In the genomic region with DNA sequence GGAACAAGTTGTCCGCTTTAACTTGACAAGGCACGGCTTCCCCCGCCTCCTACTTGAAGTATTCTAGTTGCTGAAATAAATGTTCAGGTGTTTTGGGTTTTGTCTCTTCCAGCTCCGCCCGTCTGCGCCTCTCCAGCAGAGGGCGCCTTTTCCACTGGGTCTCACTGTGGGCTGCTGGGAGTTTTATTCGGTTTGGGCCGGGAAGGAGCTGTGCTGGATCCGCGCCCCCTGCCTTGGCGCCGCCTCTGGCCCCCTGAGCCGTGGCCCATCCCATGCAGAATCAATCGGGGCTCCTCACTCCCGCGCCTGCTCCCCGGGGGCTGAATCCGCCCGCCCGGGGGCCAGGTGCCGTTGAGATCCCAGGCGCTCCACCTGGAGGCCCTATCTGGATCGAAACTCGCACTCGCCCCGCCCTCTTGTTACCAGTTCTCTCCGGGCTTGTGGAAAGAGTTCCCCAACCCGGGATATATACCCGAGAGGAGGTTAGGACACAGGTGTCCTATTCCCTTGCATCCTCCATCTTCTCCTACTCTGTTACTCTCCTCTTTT, we compare ENCODE assay signal across 1 cellular context.
TF ChIP-seq lines count a peak whose summit lies in the region.

No MANE protein-coding gene starts in this region.

TF ChIP-seq in HepG2, 621 proteins besides CTCF, POLR2A, EP300 and RAD21 (continued from another document):
- no peak for TF ChIP-seq PLRG1 (conservative IDR thresholded peaks at IDR 0.05)
- no peak for TF ChIP-seq ZNF839 (CRISPR knock-in tag; IDR thresholded peaks at IDR 0.05; ENCODE audit: borderline replicate concordance)
- TF ChIP-seq, protein P1, sequence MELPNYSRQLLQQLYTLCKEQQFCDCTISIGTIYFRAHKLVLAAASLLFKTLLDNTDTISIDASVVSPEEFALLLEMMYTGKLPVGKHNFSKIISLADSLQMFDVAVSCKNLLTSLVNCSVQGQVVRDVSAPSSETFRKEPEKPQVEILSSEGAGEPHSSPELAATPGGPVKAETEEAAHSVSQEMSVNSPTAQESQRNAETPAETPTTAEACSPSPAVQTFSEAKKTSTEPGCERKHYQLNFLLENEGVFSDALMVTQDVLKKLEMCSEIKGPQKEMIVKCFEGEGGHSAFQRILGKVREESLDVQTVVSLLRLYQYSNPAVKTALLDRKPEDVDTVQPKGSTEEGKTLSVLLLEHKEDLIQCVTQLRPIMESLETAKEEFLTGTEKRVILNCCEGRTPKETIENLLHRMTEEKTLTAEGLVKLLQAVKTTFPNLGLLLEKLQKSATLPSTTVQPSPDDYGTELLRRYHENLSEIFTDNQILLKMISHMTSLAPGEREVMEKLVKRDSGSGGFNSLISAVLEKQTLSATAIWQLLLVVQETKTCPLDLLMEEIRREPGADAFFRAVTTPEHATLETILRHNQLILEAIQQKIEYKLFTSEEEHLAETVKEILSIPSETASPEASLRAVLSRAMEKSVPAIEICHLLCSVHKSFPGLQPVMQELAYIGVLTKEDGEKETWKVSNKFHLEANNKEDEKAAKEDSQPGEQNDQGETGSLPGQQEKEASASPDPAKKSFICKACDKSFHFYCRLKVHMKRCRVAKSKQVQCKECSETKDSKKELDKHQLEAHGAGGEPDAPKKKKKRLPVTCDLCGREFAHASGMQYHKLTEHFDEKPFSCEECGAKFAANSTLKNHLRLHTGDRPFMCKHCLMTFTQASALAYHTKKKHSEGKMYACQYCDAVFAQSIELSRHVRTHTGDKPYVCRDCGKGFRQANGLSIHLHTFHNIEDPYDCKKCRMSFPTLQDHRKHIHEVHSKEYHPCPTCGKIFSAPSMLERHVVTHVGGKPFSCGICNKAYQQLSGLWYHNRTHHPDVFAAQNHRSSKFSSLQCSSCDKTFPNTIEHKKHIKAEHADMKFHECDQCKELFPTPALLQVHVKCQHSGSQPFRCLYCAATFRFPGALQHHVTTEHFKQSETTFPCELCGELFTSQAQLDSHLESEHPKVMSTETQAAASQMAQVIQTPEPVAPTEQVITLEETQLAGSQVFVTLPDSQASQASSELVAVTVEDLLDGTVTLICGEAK (IDR thresholded peaks at IDR 0.05), result no peak
- TF ChIP-seq, protein P1 (CRISPR knock-in tag; IDR thresholded peaks at IDR 0.05), result 0 out of 2 replicates have a peak, but pooled peaks have one; percentile 49
- TF ChIP-seq, protein P2, sequence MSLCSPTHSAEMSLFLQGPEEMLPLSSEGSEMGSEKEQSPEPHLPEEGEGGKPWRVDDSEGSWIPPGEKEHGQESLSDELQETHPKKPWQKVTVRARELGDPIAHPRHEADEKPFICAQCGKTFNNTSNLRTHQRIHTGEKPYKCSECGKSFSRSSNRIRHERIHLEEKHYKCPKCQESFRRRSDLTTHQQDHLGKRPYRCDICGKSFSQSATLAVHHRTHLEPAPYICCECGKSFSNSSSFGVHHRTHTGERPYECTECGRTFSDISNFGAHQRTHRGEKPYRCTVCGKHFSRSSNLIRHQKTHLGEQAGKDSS (CRISPR knock-in tag; IDR thresholded peaks at IDR 0.05; ENCODE audit: borderline replicate concordance, low read depth), result peak; percentile 45; the same call in 1 of the 2 replicates
- TF ChIP-seq ZNF160 (CRISPR knock-in tag; IDR thresholded peaks at IDR 0.05), result 0 out of 2 replicates have a peak, but pooled peaks have one; percentile 37
- no peak for TF ChIP-seq HNF4A (CRISPR knock-in tag; IDR thresholded peaks at IDR 0.05)
- TF ChIP-seq ZSCAN31 (CRISPR knock-in tag; IDR thresholded peaks at IDR 0.05; ENCODE audit: low read depth), result no peak
- peak; percentile 49; the same call in 1 of the 2 replicates for TF ChIP-seq MAZ (IDR thresholded peaks at IDR 0.05; ENCODE audit: borderline replicate concordance, low read depth, low read length)
- no peak for TF ChIP-seq MAZ (CRISPR knock-in tag; IDR thresholded peaks at IDR 0.05; ENCODE audit: low read depth)
- TF ChIP-seq ZNF589 (CRISPR knock-in tag; conservative IDR thresholded peaks at IDR 0.05), result no peak
- TF ChIP-seq ZNF558 (CRISPR knock-in tag; IDR thresholded peaks at IDR 0.05; ENCODE audit: borderline replicate concordance), result no peak
- TF ChIP-seq, protein P3, sequence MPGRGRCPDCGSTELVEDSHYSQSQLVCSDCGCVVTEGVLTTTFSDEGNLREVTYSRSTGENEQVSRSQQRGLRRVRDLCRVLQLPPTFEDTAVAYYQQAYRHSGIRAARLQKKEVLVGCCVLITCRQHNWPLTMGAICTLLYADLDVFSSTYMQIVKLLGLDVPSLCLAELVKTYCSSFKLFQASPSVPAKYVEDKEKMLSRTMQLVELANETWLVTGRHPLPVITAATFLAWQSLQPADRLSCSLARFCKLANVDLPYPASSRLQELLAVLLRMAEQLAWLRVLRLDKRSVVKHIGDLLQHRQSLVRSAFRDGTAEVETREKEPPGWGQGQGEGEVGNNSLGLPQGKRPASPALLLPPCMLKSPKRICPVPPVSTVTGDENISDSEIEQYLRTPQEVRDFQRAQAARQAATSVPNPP (CRISPR knock-in tag; IDR thresholded peaks at IDR 0.05), result no peak
- no peak; the same call in 1 of the 2 replicates for TF ChIP-seq ZNF768 (CRISPR knock-in tag; IDR thresholded peaks at IDR 0.05)
